20 cellular contexts compared by ENCODE assay signal in genomic region chrX:72393836-72394517, GRCh38.
DNase-seq lines count a peak whose midpoint lies in the region; ATAC-seq and TF ChIP-seq lines count a peak whose summit lies in the region.
"Had no signal": no experiment of that assay in that cellular context is flagged by ENCODE, and none has a peak within 500 bp of the region (broad histone marks: within the 10 kb centered on the region; RNA-seq: fewer than 3 reads in every experiment).

No MANE protein-coding gene starts in this region.

- H3K9me3 ChIP-seq in ectodermal cell (ENCODE audit: control insufficient read depth, low read length) (no peaks in the 10 kb centered on the region), neural progenitor cell (ENCODE audit: low read depth) (peaks cover 4% of the 10 kb centered on the region)
- H3K9me3 ChIP-seq: SJSA1 had no signal

- H3K27ac ChIP-seq in ACC112 (ENCODE audit: low read depth, low read length) (peak overlapping the region; percentile 62; the same call in 1 of the 2 replicates), angular gyrus (ENCODE audit: low read depth, low read length) (peak overlapping the region; percentile 4), ectodermal cell (ENCODE audit: insufficient read depth, low read depth, low read length, poor library complexity, severe bottlenecking) (peak overlapping the region; percentile 67), neural progenitor cell (peak overlapping the region; percentile 64)
- H3K27ac ChIP-seq: KMS-11, SJSA1 had no signal

- H3K9me3 Mint-ChIP-seq in neural progenitor cell = no peaks in the 10 kb centered on the region
- H3K9me3 Mint-ChIP-seq in activated T-cell treated with anti-CD3 and anti-CD28 coated beads, Interleukin-2, amount 50 U/mL, for 72 hours = no peaks in the 10 kb centered on the region
- H3K9me3 Mint-ChIP-seq: CD8-positive, alpha-beta memory T cell had no signal

- no peaks in the 10 kb centered on the region for H4K20me1 ChIP-seq in neural progenitor cell (ENCODE audit: low read depth)

- H3K4me1 Mint-ChIP-seq in neural progenitor cell = peaks cover 21% of the 10 kb centered on the region
- H3K4me1 Mint-ChIP-seq in activated T-cell treated with anti-CD3 and anti-CD28 coated beads, Interleukin-2, amount 50 U/mL, for 72 hours (ENCODE audit: low read depth) = no peaks in the 10 kb centered on the region
- H3K4me1 Mint-ChIP-seq: CD8-positive, alpha-beta memory T cell had no signal

- no peak overlapping the region for H3K4me3 Mint-ChIP-seq in neural progenitor cell
- no peak overlapping the region for H3K4me3 Mint-ChIP-seq in activated T-cell treated with anti-CD3 and anti-CD28 coated beads, Interleukin-2, amount 50 U/mL, for 72 hours
- H3K4me3 Mint-ChIP-seq: CD8-positive, alpha-beta memory T cell had no signal

- H3K36me3 ChIP-seq in ACC112 (ENCODE audit: insufficient read depth, low read length) (no peaks in the 10 kb centered on the region), ectodermal cell (ENCODE audit: control insufficient read depth, insufficient read depth, low read length) (no peaks in the 10 kb centered on the region), neural progenitor cell (no peaks in the 10 kb centered on the region)
- H3K36me3 ChIP-seq: SJSA1 had no signal

- no peak overlapping the region for H3K9ac ChIP-seq in neural progenitor cell
- H3K9ac ChIP-seq: KMS-11 had no signal

- no peak overlapping the region for H3K27ac Mint-ChIP-seq in neural progenitor cell
- no peak overlapping the region for H3K27ac Mint-ChIP-seq in activated T-cell treated with anti-CD3 and anti-CD28 coated beads, Interleukin-2, amount 50 U/mL, for 72 hours
- H3K27ac Mint-ChIP-seq: CD8-positive, alpha-beta memory T cell had no signal

- WGBS in ectodermal cell, 2 experiments = 86 to 93% methylated on average over 7 to 8 of the region's 8 CpGs

- H3K4me3 ChIP-seq in ACC112 (ENCODE audit: low read depth, low read length) = no peak overlapping the region; the same call in 1 of the 2 replicates
- H3K4me3 ChIP-seq in ectodermal cell (ENCODE audit: insufficient read depth, low read depth, low read length) = no peak overlapping the region
- H3K4me3 ChIP-seq in neural progenitor cell = no peak overlapping the region
- H3K4me3 ChIP-seq: SJSA1 had no signal

- H2AFZ ChIP-seq in ACC112 (ENCODE audit: low read length, unreplicated experiment) = no peak overlapping the region
- H2AFZ ChIP-seq in neural progenitor cell (replicated peaks) = no peak overlapping the region

- ATAC-seq in HG03521 (IDR thresholded peaks at IDR 0.05; ENCODE audit: unreplicated experiment) (no peak), HG03378 (IDR thresholded peaks at IDR 0.05; ENCODE audit: unreplicated experiment) (no peak)
- ATAC-seq in activated T-cell treated with anti-CD3 and anti-CD28 coated beads, Interleukin-2, amount 50 U/mL, for 72 hours (replicated peaks in 1 of 2) = no peak

- H3K4me1 ChIP-seq in ACC112 (ENCODE audit: control insufficient read depth, insufficient read depth, low read length, unreplicated experiment) (peaks cover 42% of the 10 kb centered on the region), ectodermal cell (ENCODE audit: control insufficient read depth, insufficient read depth, low read length) (peaks cover 24% of the 10 kb centered on the region), neural progenitor cell (peaks cover 37% of the 10 kb centered on the region)
- H3K4me1 ChIP-seq: SJSA1 had no signal

- H3K79me2 ChIP-seq in ACC112 (ENCODE audit: control insufficient read depth, insufficient read depth, low read length, unreplicated experiment) (no peaks in the 10 kb centered on the region), neural progenitor cell (ENCODE audit: low read depth) (no peaks in the 10 kb centered on the region)

- no peak for TF ChIP-seq CTCF in neural progenitor cell (IDR thresholded peaks at IDR 0.05)

- H3K27me3 ChIP-seq in ACC112 (ENCODE audit: insufficient read depth, low read length) (no peaks in the 10 kb centered on the region), ectodermal cell (ENCODE audit: control insufficient read depth, insufficient read depth, low read length, poor library complexity, severe bottlenecking) (no peaks in the 10 kb centered on the region), neural progenitor cell (no peaks in the 10 kb centered on the region)
- H3K27me3 ChIP-seq: SJSA1 had no signal

- DNase-seq in neural progenitor cell (ENCODE audit: low spot score) = no peak
- no peak for DNase-seq in SKM-1 (lab: John Stamatoyannopoulos, UW; ENCODE audit: unreplicated experiment)
- no peak for DNase-seq in activated T-cell treated with anti-CD3 and anti-CD28 coated beads, Interleukin-2, amount 50 U/mL, for 72 hours
- DNase-seq: 8988T; Calu3; CD8-positive, alpha-beta memory T cell; DMS153; GOT3; NCI-H1092 treated with DMSO at 0.1 percent for 48 hours; NCI-H146; NCI-H2029 treated with DMSO at 0.1 percent for 48 hours; NCI-H345; NCI-H524 treated with DMSO at 0.1 percent for 48 hours had no signal

- H3K4me2 ChIP-seq in neural progenitor cell = peak overlapping the region; percentile 51
- H3K4me2 ChIP-seq: KMS-11 had no signal

- no peaks in the 10 kb centered on the region for H3K27me3 Mint-ChIP-seq in neural progenitor cell (ENCODE audit: insufficient read depth, low read depth)
- no peaks in the 10 kb centered on the region for H3K27me3 Mint-ChIP-seq in activated T-cell treated with anti-CD3 and anti-CD28 coated beads, Interleukin-2, amount 50 U/mL, for 72 hours (ENCODE audit: low read depth)

- H3F3A ChIP-seq in neural progenitor cell (ENCODE audit: low read depth) = peaks cover 19% of the 10 kb centered on the region

- H3K36me3 Mint-ChIP-seq in neural progenitor cell = peaks cover 2% of the 10 kb centered on the region
- peaks cover 0 to 1% of the 10 kb centered on the region in 2 donors for H3K36me3 Mint-ChIP-seq in activated T-cell treated with anti-CD3 and anti-CD28 coated beads, Interleukin-2, amount 50 U/mL, for 72 hours (ENCODE audit: insufficient read depth in 2 of 2)
- H3K36me3 Mint-ChIP-seq: CD8-positive, alpha-beta memory T cell had no signal

Comparison
In these comparisons a context has a peak if more than half of its experiments do, and no peak if none do; other contexts are left out.
1. H3K27ac ChIP-seq: peak in every context shown above with its lines; median percentile 67 in ectodermal cell; 64 in neural progenitor cell; 62 in ACC112; 4 in angular gyrus.